In genomic region chr14:77653473-77653872, GRCh38 we compare ENCODE assay signal across 1 cellular context.
TF ChIP-seq lines count a peak whose summit lies in the region.

No MANE protein-coding gene starts in this region.

TF ChIP-seq in H1, 55 proteins besides CTCF, POLR2A, EP300 and RAD21:
- TF ChIP-seq, protein P1, sequence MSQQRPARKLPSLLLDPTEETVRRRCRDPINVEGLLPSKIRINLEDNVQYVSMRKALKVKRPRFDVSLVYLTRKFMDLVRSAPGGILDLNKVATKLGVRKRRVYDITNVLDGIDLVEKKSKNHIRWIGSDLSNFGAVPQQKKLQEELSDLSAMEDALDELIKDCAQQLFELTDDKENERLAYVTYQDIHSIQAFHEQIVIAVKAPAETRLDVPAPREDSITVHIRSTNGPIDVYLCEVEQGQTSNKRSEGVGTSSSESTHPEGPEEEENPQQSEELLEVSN (IDR thresholded peaks at IDR 0.05), result peak; percentile 59
- TF ChIP-seq, protein P2, sequence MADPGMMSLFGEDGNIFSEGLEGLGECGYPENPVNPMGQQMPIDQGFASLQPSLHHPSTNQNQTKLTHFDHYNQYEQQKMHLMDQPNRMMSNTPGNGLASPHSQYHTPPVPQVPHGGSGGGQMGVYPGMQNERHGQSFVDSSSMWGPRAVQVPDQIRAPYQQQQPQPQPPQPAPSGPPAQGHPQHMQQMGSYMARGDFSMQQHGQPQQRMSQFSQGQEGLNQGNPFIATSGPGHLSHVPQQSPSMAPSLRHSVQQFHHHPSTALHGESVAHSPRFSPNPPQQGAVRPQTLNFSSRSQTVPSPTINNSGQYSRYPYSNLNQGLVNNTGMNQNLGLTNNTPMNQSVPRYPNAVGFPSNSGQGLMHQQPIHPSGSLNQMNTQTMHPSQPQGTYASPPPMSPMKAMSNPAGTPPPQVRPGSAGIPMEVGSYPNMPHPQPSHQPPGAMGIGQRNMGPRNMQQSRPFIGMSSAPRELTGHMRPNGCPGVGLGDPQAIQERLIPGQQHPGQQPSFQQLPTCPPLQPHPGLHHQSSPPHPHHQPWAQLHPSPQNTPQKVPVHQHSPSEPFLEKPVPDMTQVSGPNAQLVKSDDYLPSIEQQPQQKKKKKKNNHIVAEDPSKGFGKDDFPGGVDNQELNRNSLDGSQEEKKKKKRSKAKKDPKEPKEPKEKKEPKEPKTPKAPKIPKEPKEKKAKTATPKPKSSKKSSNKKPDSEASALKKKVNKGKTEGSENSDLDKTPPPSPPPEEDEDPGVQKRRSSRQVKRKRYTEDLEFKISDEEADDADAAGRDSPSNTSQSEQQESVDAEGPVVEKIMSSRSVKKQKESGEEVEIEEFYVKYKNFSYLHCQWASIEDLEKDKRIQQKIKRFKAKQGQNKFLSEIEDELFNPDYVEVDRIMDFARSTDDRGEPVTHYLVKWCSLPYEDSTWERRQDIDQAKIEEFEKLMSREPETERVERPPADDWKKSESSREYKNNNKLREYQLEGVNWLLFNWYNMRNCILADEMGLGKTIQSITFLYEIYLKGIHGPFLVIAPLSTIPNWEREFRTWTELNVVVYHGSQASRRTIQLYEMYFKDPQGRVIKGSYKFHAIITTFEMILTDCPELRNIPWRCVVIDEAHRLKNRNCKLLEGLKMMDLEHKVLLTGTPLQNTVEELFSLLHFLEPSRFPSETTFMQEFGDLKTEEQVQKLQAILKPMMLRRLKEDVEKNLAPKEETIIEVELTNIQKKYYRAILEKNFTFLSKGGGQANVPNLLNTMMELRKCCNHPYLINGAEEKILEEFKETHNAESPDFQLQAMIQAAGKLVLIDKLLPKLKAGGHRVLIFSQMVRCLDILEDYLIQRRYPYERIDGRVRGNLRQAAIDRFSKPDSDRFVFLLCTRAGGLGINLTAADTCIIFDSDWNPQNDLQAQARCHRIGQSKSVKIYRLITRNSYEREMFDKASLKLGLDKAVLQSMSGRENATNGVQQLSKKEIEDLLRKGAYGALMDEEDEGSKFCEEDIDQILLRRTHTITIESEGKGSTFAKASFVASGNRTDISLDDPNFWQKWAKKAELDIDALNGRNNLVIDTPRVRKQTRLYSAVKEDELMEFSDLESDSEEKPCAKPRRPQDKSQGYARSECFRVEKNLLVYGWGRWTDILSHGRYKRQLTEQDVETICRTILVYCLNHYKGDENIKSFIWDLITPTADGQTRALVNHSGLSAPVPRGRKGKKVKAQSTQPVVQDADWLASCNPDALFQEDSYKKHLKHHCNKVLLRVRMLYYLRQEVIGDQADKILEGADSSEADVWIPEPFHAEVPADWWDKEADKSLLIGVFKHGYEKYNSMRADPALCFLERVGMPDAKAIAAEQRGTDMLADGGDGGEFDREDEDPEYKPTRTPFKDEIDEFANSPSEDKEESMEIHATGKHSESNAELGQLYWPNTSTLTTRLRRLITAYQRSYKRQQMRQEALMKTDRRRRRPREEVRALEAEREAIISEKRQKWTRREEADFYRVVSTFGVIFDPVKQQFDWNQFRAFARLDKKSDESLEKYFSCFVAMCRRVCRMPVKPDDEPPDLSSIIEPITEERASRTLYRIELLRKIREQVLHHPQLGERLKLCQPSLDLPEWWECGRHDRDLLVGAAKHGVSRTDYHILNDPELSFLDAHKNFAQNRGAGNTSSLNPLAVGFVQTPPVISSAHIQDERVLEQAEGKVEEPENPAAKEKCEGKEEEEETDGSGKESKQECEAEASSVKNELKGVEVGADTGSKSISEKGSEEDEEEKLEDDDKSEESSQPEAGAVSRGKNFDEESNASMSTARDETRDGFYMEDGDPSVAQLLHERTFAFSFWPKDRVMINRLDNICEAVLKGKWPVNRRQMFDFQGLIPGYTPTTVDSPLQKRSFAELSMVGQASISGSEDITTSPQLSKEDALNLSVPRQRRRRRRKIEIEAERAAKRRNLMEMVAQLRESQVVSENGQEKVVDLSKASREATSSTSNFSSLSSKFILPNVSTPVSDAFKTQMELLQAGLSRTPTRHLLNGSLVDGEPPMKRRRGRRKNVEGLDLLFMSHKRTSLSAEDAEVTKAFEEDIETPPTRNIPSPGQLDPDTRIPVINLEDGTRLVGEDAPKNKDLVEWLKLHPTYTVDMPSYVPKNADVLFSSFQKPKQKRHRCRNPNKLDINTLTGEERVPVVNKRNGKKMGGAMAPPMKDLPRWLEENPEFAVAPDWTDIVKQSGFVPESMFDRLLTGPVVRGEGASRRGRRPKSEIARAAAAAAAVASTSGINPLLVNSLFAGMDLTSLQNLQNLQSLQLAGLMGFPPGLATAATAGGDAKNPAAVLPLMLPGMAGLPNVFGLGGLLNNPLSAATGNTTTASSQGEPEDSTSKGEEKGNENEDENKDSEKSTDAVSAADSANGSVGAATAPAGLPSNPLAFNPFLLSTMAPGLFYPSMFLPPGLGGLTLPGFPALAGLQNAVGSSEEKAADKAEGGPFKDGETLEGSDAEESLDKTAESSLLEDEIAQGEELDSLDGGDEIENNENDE (IDR thresholded peaks at IDR 0.05; ENCODE audit: insufficient replicate concordance, low read length), result no peak
- TF ChIP-seq FOSL1 (IDR thresholded peaks at IDR 0.05; ENCODE audit: insufficient read depth, low read depth, low read length) (no peak), SP2 (IDR thresholded peaks at IDR 0.05; ENCODE audit: low read length) (no peak), KDM1A (IDR thresholded peaks at IDR 0.05; ENCODE audit: borderline replicate concordance, low read length) (no peak)
